21 cellular contexts compared by ENCODE assay signal in the genomic region with DNA sequence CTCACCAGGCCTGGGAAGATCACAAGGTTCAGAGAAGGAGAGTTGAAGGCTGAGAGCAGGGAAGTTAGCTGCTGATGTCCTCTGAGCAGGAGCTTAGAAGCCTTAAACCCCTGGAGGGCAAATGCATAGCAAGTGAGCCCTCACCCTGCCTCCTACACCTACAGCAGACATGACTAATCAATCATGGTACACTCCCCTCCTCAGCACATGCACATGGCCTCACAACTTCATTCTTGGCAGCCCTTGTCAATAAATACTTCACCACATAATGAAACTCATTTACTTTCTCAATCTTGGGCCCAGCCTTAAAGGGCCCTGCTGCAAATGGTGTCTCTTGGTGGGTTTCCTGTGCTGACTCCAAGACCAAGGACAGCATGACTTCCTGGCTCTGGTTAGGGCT. TPM values are rescaled to one million over a fixed set of nuclear protein-coding genes. Genes with fewer than 3 reads are reported as not detected.
DNase-seq lines count a peak whose midpoint lies in the region; ATAC-seq and TF ChIP-seq lines count a peak whose summit lies in the region.
"Had no signal": no experiment of that assay in that cellular context is flagged by ENCODE, and none has a peak within 500 bp of the region (broad histone marks: within the 10 kb centered on the region; RNA-seq: fewer than 3 reads in every experiment).

No MANE protein-coding gene starts in this region.

- H3K4me2 ChIP-seq in PC-3 (ENCODE audit: low read length), result no peak overlapping the region

- H3K9me3 ChIP-seq in PC-3 (ENCODE audit: low read length) (no peaks in the 10 kb centered on the region), sigmoid colon (no peaks in the 10 kb centered on the region)
- H3K9me3 ChIP-seq: tibial nerve had no signal

- no peak for TF ChIP-seq CTCF in PC-3 (conservative IDR thresholded peaks at IDR 0.05; ENCODE audit: low read depth, low read length)
- TF ChIP-seq CTCF in sigmoid colon (IDR thresholded peaks at IDR 0.05), result no peak
- no peak for TF ChIP-seq CTCF in GM20000 (IDR thresholded peaks at IDR 0.05; ENCODE audit: extremely low read depth, missing control alignments)

- H3K9me3 Mint-ChIP-seq in activated CD4-positive, alpha-beta memory T cell treated with anti-CD3 and anti-CD28 coated beads, Interleukin-2, amount 10 ng/mL, durations not matched to agents 7 days and 5 days, result no peaks in the 10 kb centered on the region
- no peaks in the 10 kb centered on the region for H3K9me3 Mint-ChIP-seq in activated CD4-positive, alpha-beta memory T cell treated with anti-CD3 and anti-CD28 coated beads for 36 hours
- H3K9me3 Mint-ChIP-seq: CD8-positive, alpha-beta T cell; natural killer cell treated with Interleukin-12 subunit alpha and Interleukin-12 subunit beta and Interleukin-15 and Interleukin-18, amount 100 ng/mL, for 72 hours had no signal

- H3K27ac Mint-ChIP-seq in activated CD4-positive, alpha-beta memory T cell treated with anti-CD3 and anti-CD28 coated beads, Interleukin-2, amount 10 ng/mL, durations not matched to agents 7 days and 5 days, result no peak overlapping the region
- no peak overlapping the region for H3K27ac Mint-ChIP-seq in activated CD4-positive, alpha-beta memory T cell treated with anti-CD3 and anti-CD28 coated beads for 36 hours
- H3K27ac Mint-ChIP-seq: CD8-positive, alpha-beta T cell; natural killer cell treated with Interleukin-12 subunit alpha and Interleukin-12 subunit beta and Interleukin-15 and Interleukin-18, amount 100 ng/mL, for 72 hours had no signal

- H3K4me3 ChIP-seq in PC-3 (ENCODE audit: low read length) (no peak overlapping the region), sigmoid colon (no peak overlapping the region)
- H3K4me3 ChIP-seq: tibial nerve had no signal

- H3K4me1 ChIP-seq in PC-3 (ENCODE audit: insufficient read depth, low read length), result no peaks in the 10 kb centered on the region
- H3K4me1 ChIP-seq in sigmoid colon, result peaks cover 0 to 28% (median 19%) of the 10 kb centered on the region in 4 donors

- no peak for TF ChIP-seq POLR2A in sigmoid colon (IDR thresholded peaks at IDR 0.05)

- peaks cover 31% of the 10 kb centered on the region for H3K4me1 Mint-ChIP-seq in activated CD4-positive, alpha-beta memory T cell treated with anti-CD3 and anti-CD28 coated beads, Interleukin-2, amount 10 ng/mL, durations not matched to agents 7 days and 5 days
- peaks cover 1% of the 10 kb centered on the region for H3K4me1 Mint-ChIP-seq in activated CD4-positive, alpha-beta memory T cell treated with anti-CD3 and anti-CD28 coated beads for 36 hours (ENCODE audit: low read depth)

- no peaks in the 10 kb centered on the region for H4K20me1 ChIP-seq in PC-3 (ENCODE audit: low read length)

- H3K9me2 ChIP-seq in PC-3 (replicated peaks; ENCODE audit: low read length), result no peaks in the 10 kb centered on the region

- TF ChIP-seq EP300 in sigmoid colon (IDR thresholded peaks at IDR 0.05), result no peak

- no peak overlapping the region for H3K4me3 Mint-ChIP-seq in activated CD4-positive, alpha-beta memory T cell treated with anti-CD3 and anti-CD28 coated beads, Interleukin-2, amount 10 ng/mL, durations not matched to agents 7 days and 5 days
- no peak overlapping the region for H3K4me3 Mint-ChIP-seq in activated CD4-positive, alpha-beta memory T cell treated with anti-CD3 and anti-CD28 coated beads for 36 hours
- H3K4me3 Mint-ChIP-seq: CD8-positive, alpha-beta T cell; natural killer cell treated with Interleukin-12 subunit alpha and Interleukin-12 subunit beta and Interleukin-15 and Interleukin-18, amount 100 ng/mL, for 72 hours had no signal

- no peaks in the 10 kb centered on the region for H3K27me3 ChIP-seq in PC-3 (ENCODE audit: low read length)
- peaks cover 0 to 16% (median 0%) of the 10 kb centered on the region in 3 donors for H3K27me3 ChIP-seq in sigmoid colon
- H3K27me3 ChIP-seq: tibial nerve had no signal

- H3K27me3 Mint-ChIP-seq in activated CD4-positive, alpha-beta memory T cell treated with anti-CD3 and anti-CD28 coated beads, Interleukin-2, amount 10 ng/mL, durations not matched to agents 7 days and 5 days, result peaks cover 5% of the 10 kb centered on the region
- H3K27me3 Mint-ChIP-seq in activated CD4-positive, alpha-beta memory T cell treated with anti-CD3 and anti-CD28 coated beads for 36 hours, result no peaks in the 10 kb centered on the region

- H3K79me2 ChIP-seq in PC-3 (ENCODE audit: low read length), result no peaks in the 10 kb centered on the region

- BruUV-seq in PC-3 (replicated peaks; lab: Mats Ljungman, UMichigan), result no TSS peak

- CTCF ChIA-PET in activated CD4-positive, alpha-beta memory T cell treated with anti-CD3 and anti-CD28 coated beads, Interleukin-2, amount 10 ng/mL, durations not matched to agents 7 days and 5 days (lab: Charles Lee), result no interaction called here
- CTCF ChIA-PET in activated CD4-positive, alpha-beta memory T cell treated with anti-CD3 and anti-CD28 coated beads for 36 hours (lab: Charles Lee), result interaction anchor here (1.4 kb wide), 1 partner anchor 16 kb away, joined by 3 read pairs; no protein-coding TSS in a partner anchor
- CTCF ChIA-PET in PC-3 (lab: Charles Lee), result no interaction called here

- intact Hi-C loops in activated CD4-positive, alpha-beta memory T cell treated with anti-CD3 and anti-CD28 coated beads for 36 hours (cut with micrococcal nuclease), result no loop called here
- intact Hi-C loops in PC-3 (cut with micrococcal nuclease) (no loop called here), sigmoid colon (cut with DNase I) (no loop called here)

- POLR2A ChIA-PET in activated CD4-positive, alpha-beta memory T cell treated with anti-CD3 and anti-CD28 coated beads, Interleukin-2, amount 10 ng/mL, durations not matched to agents 7 days and 5 days (lab: Charles Lee), result interaction anchor here (1.2 to 1.9 kb wide), 2 partner anchors 22 to 152 kb away, joined by 3 to 5 read pairs; no protein-coding TSS in a partner anchor
- POLR2A ChIA-PET in activated CD4-positive, alpha-beta memory T cell treated with anti-CD3 and anti-CD28 coated beads for 36 hours (lab: Charles Lee), result no interaction called here
- POLR2A ChIA-PET in PC-3 (lab: Charles Lee; ENCODE audit: unreplicated experiment), result no interaction called here

- H3F3A ChIP-seq in PC-3 (ENCODE audit: low read length, unreplicated experiment), result no peaks in the 10 kb centered on the region

- DNase-seq in activated CD4-positive, alpha-beta memory T cell treated with anti-CD3 and anti-CD28 coated beads, Interleukin-2, amount 10 ng/mL, durations not matched to agents 7 days and 5 days, result peak; percentile 15
- no peak for DNase-seq in activated CD4-positive, alpha-beta memory T cell treated with anti-CD3 and anti-CD28 coated beads for 36 hours
- DNase-seq in PC-3 (peak; percentile 15), fibroblast of gingiva (ENCODE audit: low read depth) (peak; percentile 27), sigmoid colon (peak; percentile 6), CD1c-positive myeloid dendritic cell (ENCODE audit: extremely low spot score) (no peak), GM20000 (ENCODE audit: low spot score) (no peak)
- DNase-seq: activated naive CD4-positive, alpha-beta T cell treated with Interleukin-2 at 50 U/mL for 16 hours; central memory CD4-positive, alpha-beta T cell; DMS79 treated with DMSO at 0.1 percent for 48 hours; effector memory CD4-positive, alpha-beta T cell; H7; MM.1S; NCI-H1930; NCI-H524 treated with DMSO at 0.1 percent for 48 hours; stimulated activated CD4-positive, alpha-beta T cell treated with anti-CD3 and anti-CD28 coated beads, Interleukin-4, amount 100 ng/mL, for 24 hours had no signal

- H3K27ac ChIP-seq in PC-3 (ENCODE audit: low read length) (no peak overlapping the region), sigmoid colon (no peak overlapping the region)

- H3K36me3 ChIP-seq in PC-3 (ENCODE audit: low read depth, low read length), result no peaks in the 10 kb centered on the region
- no peaks in the 10 kb centered on the region for H3K36me3 ChIP-seq in sigmoid colon

- no peak for ATAC-seq in PC-3
- ATAC-seq in GM21390 (IDR thresholded peaks at IDR 0.05; ENCODE audit: unreplicated experiment), result no peak
- ATAC-seq: CD8-positive, alpha-beta T cell had no signal

- H3K36me3 Mint-ChIP-seq in activated CD4-positive, alpha-beta memory T cell treated with anti-CD3 and anti-CD28 coated beads, Interleukin-2, amount 10 ng/mL, durations not matched to agents 7 days and 5 days (ENCODE audit: low read depth), result no peaks in the 10 kb centered on the region
- no peaks in the 10 kb centered on the region for H3K36me3 Mint-ChIP-seq in activated CD4-positive, alpha-beta memory T cell treated with anti-CD3 and anti-CD28 coated beads for 36 hours
- H3K36me3 Mint-ChIP-seq: CD8-positive, alpha-beta T cell; natural killer cell treated with Interleukin-12 subunit alpha and Interleukin-12 subunit beta and Interleukin-15 and Interleukin-18, amount 100 ng/mL, for 72 hours had no signal

- H3K9ac ChIP-seq in PC-3 (ENCODE audit: low read length), result no peak overlapping the region

- no peak overlapping the region for H2AFZ ChIP-seq in PC-3 (ENCODE audit: low read length)

RNA-seq across cellular contexts. Expression of a gene that starts 12.9 kb away (rescaled TPM):
- not detected for total RNA-seq in activated CD4-positive, alpha-beta memory T cell treated with anti-CD3 and anti-CD28 coated beads, Interleukin-2, amount 10 ng/mL, durations not matched to agents 7 days and 5 days
- total RNA-seq in activated CD4-positive, alpha-beta memory T cell treated with anti-CD3 and anti-CD28 coated beads for 36 hours, result not detected
- total RNA-seq in PC-3 (2014; rRNA removed), result 1.9 and 6.7 TPM in 2 replicates
- total RNA-seq in sigmoid colon, result 10 to 100 TPM in 3 of 4 donors, 1 to 10 TPM in 1; 8.6 to 23.3 (median 14.1) TPM
- 1 to 10 TPM in 2 of 3 donors, under 1 TPM in 1; 0.92 to 6.5 (median 1.8) TPM for polyA plus RNA-seq in sigmoid colon
- total RNA-seq: A172; natural killer cell treated with Interleukin-12 subunit alpha and Interleukin-12 subunit beta and Interleukin-15 and Interleukin-18, amount 100 ng/mL, for 72 hours had no signal

RNA-seq across cellular contexts. Expression of a gene that starts 13.9 kb away (rescaled TPM):
- not detected for total RNA-seq in activated CD4-positive, alpha-beta memory T cell treated with anti-CD3 and anti-CD28 coated beads, Interleukin-2, amount 10 ng/mL, durations not matched to agents 7 days and 5 days
- total RNA-seq in activated CD4-positive, alpha-beta memory T cell treated with anti-CD3 and anti-CD28 coated beads for 36 hours, result not detected
- total RNA-seq in PC-3 (2014; rRNA removed) (0.86 and 2.7 TPM in 2 replicates), sigmoid colon (10 to 100 TPM; 24.2 to 55.0 (median 38.4) TPM)
- polyA plus RNA-seq in sigmoid colon, result 10 to 100 TPM in 2 of 3 donors, 1 to 10 TPM in 1; 4.6 to 24.0 (median 11.4) TPM
- total RNA-seq: CD8-positive, alpha-beta T cell; natural killer cell treated with Interleukin-12 subunit alpha and Interleukin-12 subunit beta and Interleukin-15 and Interleukin-18, amount 100 ng/mL, for 72 hours had no signal

RNA-seq across cellular contexts. Expression of a gene that starts 23.8 kb away (rescaled TPM):
- total RNA-seq in activated CD4-positive, alpha-beta memory T cell treated with anti-CD3 and anti-CD28 coated beads, Interleukin-2, amount 10 ng/mL, durations not matched to agents 7 days and 5 days, result not detected
- total RNA-seq in activated CD4-positive, alpha-beta memory T cell treated with anti-CD3 and anti-CD28 coated beads for 36 hours, result not detected
- total RNA-seq in PC-3 (2014; rRNA removed) (252 and 259 TPM in 2 replicates), sigmoid colon (10 to 100 TPM; 45.3 to 98.1 (median 67.1) TPM)
- 100 to 1,000 TPM; 112 to 157 (median 118) TPM for polyA plus RNA-seq in sigmoid colon
- total RNA-seq: A172; CD8-positive, alpha-beta T cell; H7; natural killer cell treated with Interleukin-12 subunit alpha and Interleukin-12 subunit beta and Interleukin-15 and Interleukin-18, amount 100 ng/mL, for 72 hours had no signal

Comparison
In these comparisons a context has a peak if more than half of its experiments do, and no peak if none do; other contexts are left out.
1. DNase-seq: peak in activated CD4-positive, alpha-beta memory T cell treated with anti-CD3 and anti-CD28 coated beads, Interleukin-2, amount 10 ng/mL, durations not matched to agents 7 days and 5 days (single experiment), PC-3 (single experiment), fibroblast of gingiva (single experiment) and sigmoid colon (single experiment); none in activated CD4-positive, alpha-beta memory T cell treated with anti-CD3 and anti-CD28 coated beads for 36 hours (single experiment), CD1c-positive myeloid dendritic cell (single experiment) and GM20000 (single experiment).
2. RNA of a gene that starts 23.8 kb away (total RNA-seq): 252 to 259 TPM in PC-3 and 45.3 to 98.1 TPM in sigmoid colon; not detected in activated CD4-positive, alpha-beta memory T cell treated with anti-CD3 and anti-CD28 coated beads for 36 hours and not detected in activated CD4-positive, alpha-beta memory T cell treated with anti-CD3 and anti-CD28 coated beads, Interleukin-2, amount 10 ng/mL, durations not matched to agents 7 days and 5 days; every median in the first group is over 10 times any median in the second.